ENCODE assay signal across 12 cellular contexts in the genomic region with DNA sequence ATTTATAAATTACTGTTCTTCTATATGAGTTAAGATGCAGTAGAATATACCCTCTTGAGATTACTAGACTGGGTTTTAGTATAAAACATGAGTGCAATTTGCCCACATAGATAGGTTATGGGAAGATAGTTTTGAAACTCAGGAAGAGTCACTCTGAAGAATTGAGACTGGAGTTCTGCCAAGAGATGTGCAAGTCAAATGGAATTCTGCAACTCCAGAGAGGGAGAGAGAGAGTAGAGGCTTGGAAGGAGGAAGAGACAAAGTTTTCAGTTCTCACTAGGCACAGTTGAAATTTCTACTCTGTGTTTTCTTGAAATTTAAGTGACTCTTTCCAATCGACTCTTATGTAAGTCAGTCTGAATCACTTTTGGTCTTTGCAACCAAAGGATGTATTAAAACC.
DNase-seq lines count a peak whose midpoint lies in the region; ATAC-seq and TF ChIP-seq lines count a peak whose summit lies in the region.
"Had no signal": no experiment of that assay in that cellular context is flagged by ENCODE, and none has a peak within 500 bp of the region (broad histone marks: within the 10 kb centered on the region; RNA-seq: fewer than 3 reads in every experiment).

No MANE protein-coding gene starts in this region.

- no peaks in the 10 kb centered on the region for H3K4me1 ChIP-seq in mesenchymal stem cell (ENCODE audit: control insufficient read depth, insufficient read depth, low read depth, low read length)

- no peak overlapping the region for H3K14ac ChIP-seq in mesenchymal stem cell (ENCODE audit: low read length in 2 of 2)

- H2AK5ac ChIP-seq in mesenchymal stem cell (ENCODE audit: low read length, severe bottlenecking): no peak overlapping the region

- TF ChIP-seq CTCF in AG10803 (conservative IDR thresholded peaks at IDR 0.05; ENCODE audit: low read length) (no peak), cardiac fibroblast (IDR thresholded peaks at IDR 0.05; ENCODE audit: low read depth, low read length) (no peak)

- no peak overlapping the region for H2BK5ac ChIP-seq in mesenchymal stem cell (ENCODE audit: low read depth, low read length, poor library complexity, severe bottlenecking)

- peak overlapping the region; percentile 20 for H3K9ac ChIP-seq in mesenchymal stem cell (ENCODE audit: low read length)

- peak overlapping the region; percentile 68 for H3K27ac ChIP-seq in mesenchymal stem cell (ENCODE audit: low read length, poor library complexity, severe bottlenecking)
- H3K27ac ChIP-seq: adrenal gland had no signal

- H3K27me3 ChIP-seq in mesenchymal stem cell (ENCODE audit: control insufficient read depth in 1 of 2, insufficient read depth in 1 of 2, low read length in 2 of 2): no peaks in the 10 kb centered on the region
- H3K27me3 ChIP-seq: adrenal gland had no signal

- H3K23ac ChIP-seq in mesenchymal stem cell (ENCODE audit: low read length in 2 of 2): no peak overlapping the region

- H3K4ac ChIP-seq in mesenchymal stem cell (ENCODE audit: low read depth in 1 of 2, low read length in 2 of 2): no peak overlapping the region

- H2BK120ac ChIP-seq in mesenchymal stem cell (ENCODE audit: low read depth, low read length): no peak overlapping the region

- no peak overlapping the region for H4K91ac ChIP-seq in mesenchymal stem cell (ENCODE audit: low read length)

- no peak overlapping the region for H2BK15ac ChIP-seq in mesenchymal stem cell (ENCODE audit: low read depth, poor library complexity, severe bottlenecking)

- H3K4me1 Mint-ChIP-seq in T-helper 17 cell: no peaks in the 10 kb centered on the region
- H3K4me1 Mint-ChIP-seq: CD4-positive, alpha-beta memory T cell; naive thymus-derived CD8-positive, alpha-beta T cell had no signal

- H3K36me3 ChIP-seq in mesenchymal stem cell (ENCODE audit: control insufficient read depth in 1 of 2, insufficient read depth in 2 of 2, low read depth in 1 of 2, low read length in 2 of 2): no peaks in the 10 kb centered on the region
- H3K36me3 ChIP-seq: adrenal gland had no signal

- H3K4me3 Mint-ChIP-seq in T-helper 17 cell: no peak overlapping the region
- H3K4me3 Mint-ChIP-seq: CD4-positive, alpha-beta memory T cell; naive thymus-derived CD8-positive, alpha-beta T cell had no signal

- H2AFZ ChIP-seq in mesenchymal stem cell (ENCODE audit: low read depth, low read length): no peak overlapping the region

- DNase-seq in AG10803 (ENCODE audit: low read depth) (peak; percentile 95), LHCN-M2 (ENCODE audit: low read depth) (peak; percentile 94), cardiac fibroblast (ENCODE audit: low read depth in 2 of 2) (peak; percentile 90 to 97), mesenchymal stem cell (peak; percentile 91), T-helper 17 cell (no peak)
- DNase-seq: CD4-positive, alpha-beta memory T cell; naive thymus-derived CD8-positive, alpha-beta T cell; NCI-H2029 had no signal

- H3K18ac ChIP-seq in mesenchymal stem cell (ENCODE audit: low read depth in 1 of 2, low read length in 2 of 2): no peak overlapping the region

- ATAC-seq in T-helper 17 cell (no peak), GM18519 (IDR thresholded peaks at IDR 0.05; ENCODE audit: low FRiP score, unreplicated experiment) (no peak), HG02610 (IDR thresholded peaks at IDR 0.05; ENCODE audit: unreplicated experiment) (no peak), GM21528 (IDR thresholded peaks at IDR 0.05; ENCODE audit: low FRiP score, unreplicated experiment) (no peak)
- ATAC-seq: naive thymus-derived CD8-positive, alpha-beta T cell had no signal

- no peak overlapping the region for H3K27ac Mint-ChIP-seq in T-helper 17 cell
- H3K27ac Mint-ChIP-seq: CD4-positive, alpha-beta memory T cell; naive thymus-derived CD8-positive, alpha-beta T cell had no signal

- H2BK12ac ChIP-seq in mesenchymal stem cell (ENCODE audit: low read length in 2 of 2): no peak overlapping the region

- H3K4me2 ChIP-seq in mesenchymal stem cell (ENCODE audit: low read length, poor library complexity, severe bottlenecking): no peak overlapping the region

- H4K8ac ChIP-seq in mesenchymal stem cell (ENCODE audit: low read length): no peak overlapping the region

- no peaks in the 10 kb centered on the region for H3K9me3 ChIP-seq in mesenchymal stem cell (ENCODE audit: control insufficient read depth, low read length)
- H3K9me3 ChIP-seq in T-helper 17 cell (ENCODE audit: control insufficient read depth, low read length, poor library complexity, severe bottlenecking): no peaks in the 10 kb centered on the region
- H3K9me3 ChIP-seq: adrenal gland had no signal

- WGBS in mesenchymal stem cell: no CpG with 5 or more reads among the region's 1 CpG

- no peaks in the 10 kb centered on the region for H3K79me1 ChIP-seq in mesenchymal stem cell (replicated peaks; ENCODE audit: low read length, poor library complexity, severe bottlenecking)

- no peaks in the 10 kb centered on the region for H3K36me3 Mint-ChIP-seq in T-helper 17 cell (ENCODE audit: low read depth)
- H3K36me3 Mint-ChIP-seq: CD4-positive, alpha-beta memory T cell had no signal

- H3K4me3 ChIP-seq in AG10803 (ENCODE audit: low read length): no peak overlapping the region
- no peak overlapping the region for H3K4me3 ChIP-seq in cardiac fibroblast (replicated peaks in 1 of 2; ENCODE audit: low read depth in 2 of 2, low read length in 2 of 2)
- no peak overlapping the region for H3K4me3 ChIP-seq in mesenchymal stem cell (ENCODE audit: insufficient read depth in 1 of 2, low read depth in 1 of 2, low read length in 2 of 2)
- H3K4me3 ChIP-seq: adrenal gland had no signal

- no peaks in the 10 kb centered on the region for H3K27me3 Mint-ChIP-seq in T-helper 17 cell
- H3K27me3 Mint-ChIP-seq: CD4-positive, alpha-beta memory T cell; naive thymus-derived CD8-positive, alpha-beta T cell had no signal

Comparison
In these comparisons a context has a peak if more than half of its experiments do, and no peak if none do; other contexts are left out.
1. DNase-seq: peak in AG10803 (single experiment), LHCN-M2 (single experiment), cardiac fibroblast (2 of 2) and mesenchymal stem cell (single experiment); none in T-helper 17 cell (0 of 3).